ENCODE assay signal across 9 cellular contexts in genomic region chr16:66406534-66407368, GRCh38. TPM values are rescaled to one million over a fixed set of nuclear protein-coding genes. Genes with fewer than 3 reads are reported as not detected.
DNase-seq lines count a peak whose midpoint lies in the region; ATAC-seq and TF ChIP-seq lines count a peak whose summit lies in the region.
"Had no signal": no experiment of that assay in that cellular context is flagged by ENCODE, and none has a peak within 500 bp of the region (broad histone marks: within the 10 kb centered on the region; RNA-seq: fewer than 3 reads in every experiment).

No MANE protein-coding gene starts in this region.

- H3K9me3 ChIP-seq in BLaER1 treated with 17β-estradiol and CSF1 and Interleukin-3, amounts not matched to agents 10 nM and 100 nM (replicated peaks in 1 of 11), result peaks cover 3 to 15% (median 11%) of the 10 kb centered on the region in 11 experiments; a peak in 15 of 22 replicates
- H3K9me3 ChIP-seq in Panc1 (ENCODE audit: control insufficient read depth, insufficient read depth, low read depth, low read length), result no peaks in the 10 kb centered on the region
- no peaks in the 10 kb centered on the region for H3K9me3 ChIP-seq in naive thymus-derived CD4-positive, alpha-beta T cell (ENCODE audit: control insufficient read depth in 2 of 3, low read length in 3 of 3)

- peaks cover 0 to 24% (median 5%) of the 10 kb centered on the region in 5 donors for H3K27me3 Mint-ChIP-seq in naive thymus-derived CD4-positive, alpha-beta T cell

- H3K27me3 ChIP-seq in BLaER1 treated with 17β-estradiol and CSF1 and Interleukin-3, amounts not matched to agents 10 nM and 100 nM, result peaks cover 0 to 4% (median 0%) of the 10 kb centered on the region in 11 experiments; a peak in 1 of 22 replicates
- H3K27me3 ChIP-seq in Panc1 (ENCODE audit: control insufficient read depth, insufficient read depth, low read length), result no peaks in the 10 kb centered on the region
- H3K27me3 ChIP-seq in naive thymus-derived CD4-positive, alpha-beta T cell (ENCODE audit: control insufficient read depth in 2 of 2, insufficient read depth in 2 of 2, low read length in 2 of 2), result no peaks in the 10 kb centered on the region

- H3K9me3 Mint-ChIP-seq in naive thymus-derived CD4-positive, alpha-beta T cell, result peaks cover 0 to 10% (median 7%) of the 10 kb centered on the region in 11 donors
- H3K9me3 Mint-ChIP-seq in stimulated activated effector memory CD8-positive, alpha-beta T cell treated with anti-CD3 and anti-CD28 coated beads, Interleukin-12 subunit alpha, Interleukin-12 subunit beta, amount 100 ng/mL, for 72 hours, result no peaks in the 10 kb centered on the region

- peaks cover 14 to 40% (median 33%) of the 10 kb centered on the region in 7 donors for H3K4me1 Mint-ChIP-seq in naive thymus-derived CD4-positive, alpha-beta T cell
- H3K4me1 Mint-ChIP-seq in stimulated activated effector memory CD8-positive, alpha-beta T cell treated with anti-CD3 and anti-CD28 coated beads, Interleukin-12 subunit alpha, Interleukin-12 subunit beta, amount 100 ng/mL, for 72 hours, result peaks cover 16% of the 10 kb centered on the region

- H3K27ac Mint-ChIP-seq in naive thymus-derived CD4-positive, alpha-beta T cell, result peak overlapping the region; percentile 34 to 97 (median 79)
- no peak overlapping the region for H3K27ac Mint-ChIP-seq in stimulated activated effector memory CD8-positive, alpha-beta T cell treated with anti-CD3 and anti-CD28 coated beads, Interleukin-12 subunit alpha, Interleukin-12 subunit beta, amount 100 ng/mL, for 72 hours

- H3K36me3 ChIP-seq in BLaER1 treated with 17β-estradiol and CSF1 and Interleukin-3, amounts not matched to agents 10 nM and 100 nM, result no peaks in the 10 kb centered on the region
- no peaks in the 10 kb centered on the region for H3K36me3 ChIP-seq in Panc1 (ENCODE audit: control insufficient read depth, insufficient read depth, low read length)
- peaks cover 0 to 7% (median 0%) of the 10 kb centered on the region in 3 experiments for H3K36me3 ChIP-seq in naive thymus-derived CD4-positive, alpha-beta T cell (ENCODE audit: control insufficient read depth in 2 of 3, insufficient read depth in 3 of 3, low read length in 3 of 3)

- H4K20me1 ChIP-seq in BLaER1 treated with 17β-estradiol and CSF1 and Interleukin-3, amounts not matched to agents 10 nM and 100 nM, result no peaks in the 10 kb centered on the region

- POLR2A ChIA-PET in Panc1 (lab: Charles Lee), result interaction anchor here (0.6 kb wide), 1 partner anchor 244 kb away, joined by 3 read pairs; no protein-coding TSS in a partner anchor
- POLR2A ChIA-PET in naive thymus-derived CD4-positive, alpha-beta T cell (lab: Charles Lee), result interaction anchor here (0.6 to 1.8 kb wide), 9 partner anchors 68 to 462 kb away, joined by 3 to 10 read pairs (median 3); partner anchors contain the start of gene CKLF

- peak overlapping the region; percentile 54 to 77 (median 63) for H3K4me3 ChIP-seq in BLaER1 treated with 17β-estradiol and CSF1 and Interleukin-3, amounts not matched to agents 10 nM and 100 nM
- peak overlapping the region; percentile 58 to 81 for H3K4me3 ChIP-seq in Panc1 (ENCODE audit: low read depth in 2 of 2, low read length in 2 of 2)
- H3K4me3 ChIP-seq in naive thymus-derived CD4-positive, alpha-beta T cell (ENCODE audit: low read length), result peak overlapping the region; percentile 76

- in situ Hi-C loops in Panc1 (cut with HindIII; ENCODE audit: low pct_unique_long_range_greater_than_20kb, low sequenced_read_pairs), result no loop called here

- intact Hi-C loops in Panc1 (cut with micrococcal nuclease; ENCODE audit: unreplicated experiment), result loop anchor here (2.0 to 10.0 kb wide), 2 partner anchors 76 to 198 kb away; partner anchors contain the start of gene CMTM3
- intact Hi-C loops in naive thymus-derived CD4-positive, alpha-beta T cell (cut with micrococcal nuclease), result loop anchor here (1.0 to 5.0 kb wide), 13 partner anchors 72 to 467 kb away; partner anchors contain the start of genes CMTM3 (in 2 of the 2), CMTM4 (in 1 of the 2) and DYNC1LI2 (in 1 of the 2)

- peak; percentile 82 for TF ChIP-seq CTCF in Panc1 (IDR thresholded peaks at IDR 0.05)

- peak; percentile 71 for ATAC-seq in GM19452 (IDR thresholded peaks at IDR 0.05; ENCODE audit: unreplicated experiment)
- peak; percentile 94 for ATAC-seq in Panc1
- peak; percentile 90 for ATAC-seq in naive thymus-derived CD4-positive, alpha-beta T cell
- ATAC-seq in stimulated activated effector memory CD8-positive, alpha-beta T cell treated with anti-CD3 and anti-CD28 coated beads, Interleukin-12 subunit alpha, Interleukin-12 subunit beta, amount 100 ng/mL, for 72 hours, result peak; percentile 90

- peak overlapping the region; percentile 82 to 100 (median 96) for H3K4me2 ChIP-seq in BLaER1 treated with 17β-estradiol and CSF1 and Interleukin-3, amounts not matched to agents 10 nM and 100 nM

- DNase-seq in HUDEP-2 (lab: John Stamatoyannopoulos, UW; ENCODE audit: unreplicated experiment in 76 of 76), result peak in 56 of 76 experiments; percentile 3 to 78 (median 54)
- peak; percentile 18 for DNase-seq in Panc1 (ENCODE audit: low read depth, low spot score)
- peak; percentile 79 for DNase-seq in activated T-helper 1 cell treated with Interleukin-2 at 50 U/mL for 16 hours (ENCODE audit: low read depth)
- peak; percentile 68 for DNase-seq in fibroblast of peridontal ligament (ENCODE audit: extremely low read depth)
- peak; percentile 70 to 92 (median 84) for DNase-seq in naive thymus-derived CD4-positive, alpha-beta T cell
- peak; percentile 89 to 97 for DNase-seq in stimulated activated effector memory CD8-positive, alpha-beta T cell treated with anti-CD3 and anti-CD28 coated beads, Interleukin-12 subunit alpha, Interleukin-12 subunit beta, amount 100 ng/mL, for 72 hours (ENCODE audit: low spot score in 2 of 2)

- H3K9ac ChIP-seq in BLaER1 treated with 17β-estradiol and CSF1 and Interleukin-3, amounts not matched to agents 10 nM and 100 nM, result peak overlapping the region; percentile 27 to 76 (median 67); a peak in 21 of 22 replicates

- H3K36me3 Mint-ChIP-seq in naive thymus-derived CD4-positive, alpha-beta T cell, result peaks cover 8 to 29% (median 21%) of the 10 kb centered on the region in 5 donors
- no peaks in the 10 kb centered on the region for H3K36me3 Mint-ChIP-seq in stimulated activated effector memory CD8-positive, alpha-beta T cell treated with anti-CD3 and anti-CD28 coated beads, Interleukin-12 subunit alpha, Interleukin-12 subunit beta, amount 100 ng/mL, for 72 hours

- H3K27ac ChIP-seq in BLaER1 treated with 17β-estradiol and CSF1 and Interleukin-3, amounts not matched to agents 10 nM and 100 nM, result peak overlapping the region in 5 of 11 experiments; percentile 1 to 44 (median 14); a peak in 5 of 22 replicates
- no peak overlapping the region for H3K27ac ChIP-seq in Panc1 (ENCODE audit: low read length)
- H3K27ac ChIP-seq in naive thymus-derived CD4-positive, alpha-beta T cell (ENCODE audit: low read depth, low read length), result no peak overlapping the region

- H3K4me1 ChIP-seq in BLaER1 treated with 17β-estradiol and CSF1 and Interleukin-3, amounts not matched to agents 10 nM and 100 nM, result peaks cover 23 to 31% (median 25%) of the 10 kb centered on the region in 10 experiments
- H3K4me1 ChIP-seq in Panc1 (ENCODE audit: control insufficient read depth, insufficient read depth, low read length), result no peaks in the 10 kb centered on the region
- H3K4me1 ChIP-seq in naive thymus-derived CD4-positive, alpha-beta T cell (ENCODE audit: control insufficient read depth in 2 of 2, insufficient read depth in 2 of 2, low read length in 2 of 2), result peaks cover 19 to 27% of the 10 kb centered on the region in 2 donors

- BruUV-seq in Panc1 (replicated peaks; lab: Mats Ljungman, UMichigan), result no TSS peak

- H3K4me3 Mint-ChIP-seq in naive thymus-derived CD4-positive, alpha-beta T cell, result peak overlapping the region; percentile 86 to 94 (median 89)
- H3K4me3 Mint-ChIP-seq in stimulated activated effector memory CD8-positive, alpha-beta T cell treated with anti-CD3 and anti-CD28 coated beads, Interleukin-12 subunit alpha, Interleukin-12 subunit beta, amount 100 ng/mL, for 72 hours, result peak overlapping the region; percentile 75

- CTCF ChIA-PET in Panc1 (lab: Charles Lee), result interaction anchor here (0.6 to 1.5 kb wide), 8 partner anchors 41 to 320 kb away, joined by 3 to 14 read pairs (median 5); partner anchors contain the start of gene CDH5
- CTCF ChIA-PET in naive thymus-derived CD4-positive, alpha-beta T cell (lab: Charles Lee), result interaction anchor here (0.6 to 5.9 kb wide), 21 partner anchors 8 to 466 kb away, joined by 3 to 84 read pairs (median 6); partner anchors contain the start of genes CKLF, CMTM3 and DYNC1LI2

RNA-seq across cellular contexts. Expression of gene BEAN1, which starts 20.3 kb away (rescaled TPM):
- total RNA-seq in Panc1 (2021; ENCODE audit: unreplicated experiment), result not detected
- polyA plus RNA-seq in Panc1 (2012; ENCODE audit: insufficient read length), result 0.15 TPM
- not detected for total RNA-seq in naive thymus-derived CD4-positive, alpha-beta T cell
- polyA plus RNA-seq in naive thymus-derived CD4-positive, alpha-beta T cell, result not detected
- total RNA-seq: activated CD8-positive, alpha-beta memory T cell treated with anti-CD3 and anti-CD28 coated beads for 36 hours had no signal

RNA-seq across cellular contexts. Expression of gene CDH5, which starts 40.3 kb away (rescaled TPM):
- 0.18 TPM for total RNA-seq in Panc1 (2021; ENCODE audit: unreplicated experiment)
- 0.25 TPM for polyA plus RNA-seq in Panc1 (2012; ENCODE audit: insufficient read length)
- not detected for total RNA-seq in naive thymus-derived CD4-positive, alpha-beta T cell
- polyA plus RNA-seq in naive thymus-derived CD4-positive, alpha-beta T cell, result not detected
- total RNA-seq: activated CD8-positive, alpha-beta memory T cell treated with anti-CD3 and anti-CD28 coated beads for 36 hours had no signal

Comparison
In these comparisons a context has a peak if more than half of its experiments do, and no peak if none do; other contexts are left out.
1. DNase-seq: peak in every context shown above with its lines; median percentile 93 in stimulated activated effector memory CD8-positive, alpha-beta T cell treated with anti-CD3 and anti-CD28 coated beads, Interleukin-12 subunit alpha, Interleukin-12 subunit beta, amount 100 ng/mL, for 72 hours; 84 in naive thymus-derived CD4-positive, alpha-beta T cell; 79 in activated T-helper 1 cell treated with Interleukin-2 at 50 U/mL for 16 hours; 68 in fibroblast of peridontal ligament; 54 in HUDEP-2; 18 in Panc1.